19 cellular contexts compared by ENCODE assay signal in genomic region chr14:32428875-32429274, GRCh38.
"Had no signal": no experiment of that assay in that cellular context is flagged by ENCODE, and none has a peak within 500 bp of the region (broad histone marks: within the 10 kb centered on the region; RNA-seq: fewer than 3 reads in every experiment).

No MANE protein-coding gene starts in this region.

- DNase-seq: activated B cell treated with CpG ODN at 0.5 μM for 24 hours; activated CD4-positive, alpha-beta memory T cell treated with anti-CD3 and anti-CD28 coated beads, Interleukin-2, amount 10 ng/mL, durations not matched to agents 7 days and 5 days; activated CD4-positive, alpha-beta T cell treated with anti-CD3 and anti-CD28 coated beads for 4 hours; activated CD8-positive, alpha-beta memory T cell treated with anti-CD3 and anti-CD28 coated beads, Interleukin-2, amount 10 ng/mL, durations not matched to agents 7 days and 5 days; activated naive CD4-positive, alpha-beta T cell; activated naive CD8-positive, alpha-beta T cell treated with anti-CD3 and anti-CD28 coated beads for 36 hours; activated T-cell treated with anti-CD3 and anti-CD28 coated beads, Interleukin-2, amount 50 U/mL, for 1 hour; caudate nucleus; colonic mucosa; foreskin melanocyte; left lung; naive B cell; right lobe of liver; stimulated activated CD4-positive, alpha-beta T cell treated with anti-CD3 and anti-CD28 coated beads, Interleukin-4, amount 100 ng/mL, for 4 hours; stimulated activated naive CD4-positive, alpha-beta T cell had no signal

- H3K4me1 Mint-ChIP-seq: activated T-helper 17 cell treated with anti-CD3 and anti-CD28 coated beads, Interleukin-2, amount 50 U/mL, for 72 hours had no signal

- H3K27me3 Mint-ChIP-seq: activated CD4-positive, alpha-beta memory T cell treated with anti-CD3 and anti-CD28 coated beads, Interleukin-2, amount 10 ng/mL, durations not matched to agents 7 days and 5 days; activated CD8-positive, alpha-beta memory T cell treated with anti-CD3 and anti-CD28 coated beads, Interleukin-2, amount 10 ng/mL, durations not matched to agents 7 days and 5 days; type B pancreatic cell had no signal

- H3K4me3 ChIP-seq: colonic mucosa, left lung, prostate gland, right lobe of liver had no signal

- H3K9me3 Mint-ChIP-seq: activated B cell treated with CpG ODN at 0.5 μM for 24 hours; activated CD4-positive, alpha-beta memory T cell treated with anti-CD3 and anti-CD28 coated beads, Interleukin-2, amount 10 ng/mL, durations not matched to agents 7 days and 5 days; activated naive CD8-positive, alpha-beta T cell treated with anti-CD3 and anti-CD28 coated beads for 36 hours; activated T-helper 17 cell treated with anti-CD3 and anti-CD28 coated beads, Interleukin-2, amount 50 U/mL, for 72 hours; T-helper 2 cell treated with Interferon-gamma antibody and Interleukin-4, amounts not matched to agents 5 μg/mL and 100 μg/mL, for 36 hours; type B pancreatic cell had no signal

- H3K27ac ChIP-seq: colonic mucosa, left lung, prostate gland, right lobe of liver had no signal

- H3K4me1 ChIP-seq: colonic mucosa, left lung, prostate gland, right lobe of liver had no signal

- ATAC-seq: activated CD8-positive, alpha-beta memory T cell treated with anti-CD3 and anti-CD28 coated beads, Interleukin-2, amount 10 ng/mL, durations not matched to agents 7 days and 5 days; activated T-helper 17 cell treated with anti-CD3 and anti-CD28 coated beads, Interleukin-2, amount 50 U/mL, for 72 hours; left lung; right lobe of liver had no signal

- H3K27me3 ChIP-seq: colonic mucosa, left lung, right lobe of liver had no signal

- H3K9me3 ChIP-seq: colonic mucosa, left lung, prostate gland, right lobe of liver had no signal

- H3K4me3 Mint-ChIP-seq: activated B cell treated with CpG ODN at 0.5 μM for 24 hours; activated CD4-positive, alpha-beta memory T cell treated with anti-CD3 and anti-CD28 coated beads, Interleukin-2, amount 10 ng/mL, durations not matched to agents 7 days and 5 days; activated CD8-positive, alpha-beta memory T cell treated with anti-CD3 and anti-CD28 coated beads, Interleukin-2, amount 10 ng/mL, durations not matched to agents 7 days and 5 days; activated naive CD8-positive, alpha-beta T cell treated with anti-CD3 and anti-CD28 coated beads for 36 hours; activated T-helper 17 cell treated with anti-CD3 and anti-CD28 coated beads, Interleukin-2, amount 50 U/mL, for 72 hours; naive B cell; T-helper 2 cell treated with Interferon-gamma antibody and Interleukin-4, amounts not matched to agents 5 μg/mL and 100 μg/mL, for 36 hours; type B pancreatic cell had no signal

- H3K36me3 ChIP-seq: colonic mucosa, left lung, prostate gland, right lobe of liver had no signal

- H3K36me3 Mint-ChIP-seq: activated CD8-positive, alpha-beta memory T cell treated with anti-CD3 and anti-CD28 coated beads, Interleukin-2, amount 10 ng/mL, durations not matched to agents 7 days and 5 days; activated naive CD8-positive, alpha-beta T cell treated with anti-CD3 and anti-CD28 coated beads for 36 hours; naive B cell; type B pancreatic cell had no signal

- H3K27ac Mint-ChIP-seq: activated B cell treated with CpG ODN at 0.5 μM for 24 hours; activated CD4-positive, alpha-beta memory T cell treated with anti-CD3 and anti-CD28 coated beads, Interleukin-2, amount 10 ng/mL, durations not matched to agents 7 days and 5 days; activated CD8-positive, alpha-beta memory T cell treated with anti-CD3 and anti-CD28 coated beads, Interleukin-2, amount 10 ng/mL, durations not matched to agents 7 days and 5 days; activated naive CD8-positive, alpha-beta T cell treated with anti-CD3 and anti-CD28 coated beads for 36 hours; activated T-helper 17 cell treated with anti-CD3 and anti-CD28 coated beads, Interleukin-2, amount 50 U/mL, for 72 hours; naive B cell; T-helper 2 cell treated with Interferon-gamma antibody and Interleukin-4, amounts not matched to agents 5 μg/mL and 100 μg/mL, for 36 hours; type B pancreatic cell had no signal
